Comparison of ENCODE assay signal across 18 cellular contexts in genomic region chr10:71604324-71605018, GRCh38.
A peak's percentile ranks its signal among the peaks of the same experiment; 100 is the strongest.
DNase-seq lines count a peak whose midpoint lies in the region; ATAC-seq and TF ChIP-seq lines count a peak whose summit lies in the region.
"Had no signal": no experiment of that assay in that cellular context is flagged by ENCODE, and none has a peak within 500 bp of the region (broad histone marks: within the 10 kb centered on the region; RNA-seq: fewer than 3 reads in every experiment).

No MANE protein-coding gene starts in this region.

- H3K36me3 ChIP-seq in CD8-positive, alpha-beta memory T cell (ENCODE audit: insufficient read depth, low read length) = no peaks in the 10 kb centered on the region
- H3K36me3 ChIP-seq: neutrophil, uterus had no signal

- ATAC-seq in activated T-cell treated with anti-CD3 and anti-CD28 coated beads, Interleukin-2, amount 50 U/mL, for 72 hours (replicated peaks in 1 of 2) = no peak
- ATAC-seq: Panc1; stimulated activated effector memory CD8-positive, alpha-beta T cell treated with anti-CD3 and anti-CD28 coated beads, Interleukin-12 subunit alpha, Interleukin-12 subunit beta, amount 100 ng/mL, for 72 hours had no signal

- H3K27ac Mint-ChIP-seq in CD8-positive, alpha-beta memory T cell = peak overlapping the region in 1 of 8 donors; percentile 35
- H3K27ac Mint-ChIP-seq in activated T-cell treated with anti-CD3 and anti-CD28 coated beads, Interleukin-2, amount 50 U/mL, for 72 hours = no peak overlapping the region
- H3K27ac Mint-ChIP-seq: stimulated activated effector memory CD8-positive, alpha-beta T cell treated with anti-CD3 and anti-CD28 coated beads, Interleukin-12 subunit alpha, Interleukin-12 subunit beta, amount 100 ng/mL, for 72 hours had no signal

- peaks cover 4% of the 10 kb centered on the region in 2 donors for H3K27me3 Mint-ChIP-seq in CD8-positive, alpha-beta memory T cell
- H3K27me3 Mint-ChIP-seq in activated T-cell treated with anti-CD3 and anti-CD28 coated beads, Interleukin-2, amount 50 U/mL, for 72 hours (ENCODE audit: low read depth) = no peaks in the 10 kb centered on the region

- no peaks in the 10 kb centered on the region for H3K36me3 Mint-ChIP-seq in CD8-positive, alpha-beta memory T cell
- H3K36me3 Mint-ChIP-seq in activated T-cell treated with anti-CD3 and anti-CD28 coated beads, Interleukin-2, amount 50 U/mL, for 72 hours (ENCODE audit: insufficient read depth in 2 of 2) = no peaks in the 10 kb centered on the region
- H3K36me3 Mint-ChIP-seq: stimulated activated effector memory CD8-positive, alpha-beta T cell treated with anti-CD3 and anti-CD28 coated beads, Interleukin-12 subunit alpha, Interleukin-12 subunit beta, amount 100 ng/mL, for 72 hours had no signal

- H3K4me3 ChIP-seq in choroid plexus epithelial cell (ENCODE audit: low read depth, low read length) = no peak overlapping the region
- H3K4me3 ChIP-seq in CD8-positive, alpha-beta memory T cell (ENCODE audit: low read length) = no peak overlapping the region
- H3K4me3 ChIP-seq: lung, uterus had no signal

- H3K4me3 Mint-ChIP-seq in CD8-positive, alpha-beta memory T cell = no peak overlapping the region
- no peak overlapping the region for H3K4me3 Mint-ChIP-seq in activated T-cell treated with anti-CD3 and anti-CD28 coated beads, Interleukin-2, amount 50 U/mL, for 72 hours
- H3K4me3 Mint-ChIP-seq: stimulated activated effector memory CD8-positive, alpha-beta T cell treated with anti-CD3 and anti-CD28 coated beads, Interleukin-12 subunit alpha, Interleukin-12 subunit beta, amount 100 ng/mL, for 72 hours had no signal

- POLR2A ChIA-PET in CD8-positive, alpha-beta memory T cell (lab: Charles Lee) = interaction anchor here (0.6 kb wide), 1 partner anchor 247 kb away, joined by 3 read pairs; no protein-coding TSS in a partner anchor

- H3K27me3 ChIP-seq in CD8-positive, alpha-beta memory T cell (ENCODE audit: insufficient read depth, low read length, poor library complexity, severe bottlenecking) = no peaks in the 10 kb centered on the region
- H3K27me3 ChIP-seq: neutrophil, uterus had no signal

- TF ChIP-seq CTCF in choroid plexus epithelial cell (conservative IDR thresholded peaks at IDR 0.05; ENCODE audit: low read depth, low read length) = no peak

- H3K9me3 ChIP-seq in CD8-positive, alpha-beta memory T cell (ENCODE audit: low read length) = no peaks in the 10 kb centered on the region
- H3K9me3 ChIP-seq: neutrophil, uterus had no signal

- no peaks in the 10 kb centered on the region for H3K4me1 ChIP-seq in CD8-positive, alpha-beta memory T cell (ENCODE audit: insufficient read depth, low read length)
- H3K4me1 ChIP-seq: uterus had no signal

- DNase-seq in NCI-H2171 treated with DMSO at 0.1 percent for 48 hours (lab: John Stamatoyannopoulos, UW) (peak; percentile 11), NCI-H2171 (lab: John Stamatoyannopoulos, UW) (no peak), NCI-H226 (peak; percentile 11), choroid plexus epithelial cell (ENCODE audit: low read depth) (peak; percentile 45), renal cortical epithelial cell (ENCODE audit: low read depth) (peak; percentile 24)
- DNase-seq in NK-92 treated with Interleukin-12 subunit alpha and Interleukin-12 subunit beta, amount 100 ng/mL, for 24 hours (lab: John Stamatoyannopoulos, UW) = no peak
- DNase-seq in CD8-positive, alpha-beta memory T cell = no peak
- no peak for DNase-seq in activated T-cell treated with anti-CD3 and anti-CD28 coated beads, Interleukin-2, amount 50 U/mL, for 72 hours
- DNase-seq: ACHN; activated CD4-positive, CD25-positive, alpha-beta regulatory T cell treated with anti-CD3 and anti-CD28 coated beads, Interleukin-2, amount 50 U/mL, for 72 hours; amniotic stem cell; KG1; NCI-H1417; uterus had no signal

- H3K27ac ChIP-seq in CD8-positive, alpha-beta memory T cell (ENCODE audit: low read depth, low read length) = no peak overlapping the region
- H3K27ac ChIP-seq: neutrophil, uterus had no signal

- CTCF ChIA-PET in CD8-positive, alpha-beta memory T cell (lab: Charles Lee) = no interaction called here

- H3K9me3 Mint-ChIP-seq in CD8-positive, alpha-beta memory T cell = no peaks in the 10 kb centered on the region
- H3K9me3 Mint-ChIP-seq in activated T-cell treated with anti-CD3 and anti-CD28 coated beads, Interleukin-2, amount 50 U/mL, for 72 hours = no peaks in the 10 kb centered on the region
- H3K9me3 Mint-ChIP-seq: stimulated activated effector memory CD8-positive, alpha-beta T cell treated with anti-CD3 and anti-CD28 coated beads, Interleukin-12 subunit alpha, Interleukin-12 subunit beta, amount 100 ng/mL, for 72 hours had no signal

- peaks cover 0 to 3% (median 0%) of the 10 kb centered on the region in 3 donors for H3K4me1 Mint-ChIP-seq in CD8-positive, alpha-beta memory T cell
- H3K4me1 Mint-ChIP-seq in activated T-cell treated with anti-CD3 and anti-CD28 coated beads, Interleukin-2, amount 50 U/mL, for 72 hours (ENCODE audit: low read depth) = peaks cover 28% of the 10 kb centered on the region

Comparison
In these comparisons a context has a peak if more than half of its experiments do, and no peak if none do; other contexts are left out.
1. DNase-seq: peak in NCI-H2171 treated with DMSO at 0.1 percent for 48 hours (single experiment), NCI-H226 (single experiment), choroid plexus epithelial cell (single experiment) and renal cortical epithelial cell (single experiment); none in NCI-H2171 (single experiment), NK-92 treated with Interleukin-12 subunit alpha and Interleukin-12 subunit beta, amount 100 ng/mL, for 24 hours (single experiment), CD8-positive, alpha-beta memory T cell (0 of 5) and activated T-cell treated with anti-CD3 and anti-CD28 coated beads, Interleukin-2, amount 50 U/mL, for 72 hours (0 of 2).